37 cellular contexts compared by ENCODE assay signal in genomic region chr22:20903093-20903492, GRCh38.
"Had no signal": no experiment of that assay in that cellular context is flagged by ENCODE, and none has a peak within 500 bp of the region (broad histone marks: within the 10 kb centered on the region; RNA-seq: fewer than 3 reads in every experiment).

No MANE protein-coding gene starts in this region.

- FAIRE-seq: astrocyte, TTC549 had no signal

- DNase-seq: activated B cell treated with CpG ODN at 0.5 μM for 24 hours; activated CD4-positive, alpha-beta memory T cell treated with anti-CD3 and anti-CD28 coated beads for 36 hours; activated CD4-positive, alpha-beta T cell treated with anti-CD3 and anti-CD28 coated beads for 4 hours; activated CD4-positive, alpha-beta T cell treated with anti-CD3 and anti-CD28 coated beads, Interleukin-2, amount 10 ng/mL, durations not matched to agents 24 days and 14 days; activated CD4-positive, alpha-beta T cell treated with anti-CD3 and anti-CD28 coated beads, Interleukin-2, amount 50 U/mL, for 4 hours; activated CD4-positive, CD25-positive, alpha-beta regulatory T cell treated with anti-CD3 and anti-CD28 coated beads, Interleukin-2, amount 50 U/mL, for 72 hours; activated CD8-positive, alpha-beta memory T cell treated with anti-CD3 and anti-CD28 coated beads, Interleukin-2, amount 50 U/mL, for 4 hours; activated CD8-positive, alpha-beta T cell treated with anti-CD3 and anti-CD28 coated beads for 36 hours; activated gamma-delta T cell treated with Interleukin-2 at 50 U/mL for 16 hours; activated naive CD4-positive, alpha-beta T cell; activated naive CD4-positive, alpha-beta T cell treated with anti-CD3 and anti-CD28 coated beads for 36 hours; activated naive CD4-positive, alpha-beta T cell treated with anti-CD3 and anti-CD28 coated beads, Interleukin-2, amount 50 U/mL, for 16 hours; activated naive CD8-positive, alpha-beta T cell treated with anti-CD3 and anti-CD28 coated beads for 36 hours; activated T-cell treated with anti-CD3 and anti-CD28 coated beads for 4 hours; activated T-cell treated with anti-CD3 and anti-CD28 coated beads, Interleukin-2, amount 50 U/mL, for 1 hour; activated T-cell treated with anti-CD3 and anti-CD28 coated beads, Interleukin-2, amount 50 U/mL, for 4 hours; activated T-cell treated with anti-CD3 and anti-CD28 coated beads, Interleukin-2, amount 50 U/mL, for 72 hours; adrenal gland; amniotic stem cell; body of pancreas; brain microvascular endothelial cell; caudate nucleus; cerebellar nuclear complex; T-helper 1 cell; T-helper 2 cell; T-helper 9 cell had no signal

- H3K4me1 ChIP-seq: adrenal gland, body of pancreas, breast epithelium had no signal

- H3K4me1 Mint-ChIP-seq: activated B cell treated with CpG ODN at 0.5 μM for 24 hours; activated CD4-positive, alpha-beta T cell treated with anti-CD3 and anti-CD28 coated beads, Interleukin-2, amount 10 ng/mL, durations not matched to agents 24 days and 14 days; activated naive CD8-positive, alpha-beta T cell treated with anti-CD3 and anti-CD28 coated beads for 36 hours; activated T-helper 17 cell treated with anti-CD3 and anti-CD28 coated beads, Interleukin-2, amount 50 U/mL, for 72 hours; central memory CD8-positive, alpha-beta T cell had no signal

- H3K9me3 Mint-ChIP-seq: activated B cell treated with CpG ODN at 0.5 μM for 24 hours; activated CD4-positive, alpha-beta memory T cell treated with anti-CD3 and anti-CD28 coated beads for 36 hours; activated CD4-positive, alpha-beta T cell treated with anti-CD3 and anti-CD28 coated beads, Interleukin-2, amount 10 ng/mL, durations not matched to agents 24 days and 14 days; activated CD8-positive, alpha-beta T cell treated with anti-CD3 and anti-CD28 coated beads for 36 hours; activated naive CD4-positive, alpha-beta T cell treated with anti-CD3 and anti-CD28 coated beads for 36 hours; activated naive CD4-positive, alpha-beta T cell treated with anti-CD3 and anti-CD28 coated beads, Interleukin-2, amount 50 U/mL, for 72 hours; activated naive CD8-positive, alpha-beta T cell treated with anti-CD3 and anti-CD28 coated beads for 36 hours; activated T-cell treated with anti-CD3 and anti-CD28 coated beads, Interleukin-2, amount 50 U/mL, for 4 hours; activated T-cell treated with anti-CD3 and anti-CD28 coated beads, Interleukin-2, amount 50 U/mL, for 72 hours; activated T-helper 1 cell treated with anti-CD3 and anti-CD28 coated beads, Interleukin-12 subunit alpha, Interleukin-12 subunit beta, Interleukin-2, Interleukin-4 antibody, amounts not matched to agents 30 ng/mL and 10 ng/mL and 1 ng/mL, durations not matched to agents 14 hours and 24 hours and 36 hours; activated T-helper 17 cell treated with anti-CD3 and anti-CD28 coated beads, Interleukin-2, amount 50 U/mL, for 72 hours; central memory CD8-positive, alpha-beta T cell; T-helper 1 cell treated with Interleukin-12 subunit alpha and Interleukin-12 subunit beta and Interleukin-4 antibody, amounts not matched to agents 30 μg/mL and 1 μg/mL, for 36 hours; T-helper 2 cell treated with Interferon-gamma antibody and Interleukin-4, amounts not matched to agents 5 μg/mL and 100 μg/mL, for 36 hours had no signal

- H3K36me3 Mint-ChIP-seq: activated CD4-positive, alpha-beta memory T cell treated with anti-CD3 and anti-CD28 coated beads for 36 hours; activated naive CD4-positive, alpha-beta T cell treated with anti-CD3 and anti-CD28 coated beads, Interleukin-2, amount 50 U/mL, for 72 hours; activated naive CD8-positive, alpha-beta T cell treated with anti-CD3 and anti-CD28 coated beads for 36 hours had no signal

- H3K27ac ChIP-seq: adrenal gland, body of pancreas, brain microvascular endothelial cell, breast epithelium, cardiac muscle cell, VCaP had no signal

- H3K36me3 ChIP-seq: adrenal gland, brain microvascular endothelial cell, breast epithelium, cardiac muscle cell had no signal

- H3K27me3 Mint-ChIP-seq: activated CD4-positive, alpha-beta memory T cell treated with anti-CD3 and anti-CD28 coated beads for 36 hours; activated CD8-positive, alpha-beta T cell treated with anti-CD3 and anti-CD28 coated beads for 36 hours; activated naive CD8-positive, alpha-beta T cell treated with anti-CD3 and anti-CD28 coated beads for 36 hours; activated T-helper 17 cell treated with anti-CD3 and anti-CD28 coated beads, Interleukin-2, amount 50 U/mL, for 72 hours; central memory CD8-positive, alpha-beta T cell had no signal

- H3K4me3 ChIP-seq: adrenal gland, body of pancreas, breast epithelium, cardiac muscle cell had no signal

- H3K27me3 ChIP-seq: adrenal gland, body of pancreas, brain microvascular endothelial cell, breast epithelium, cardiac muscle cell had no signal

- H3K9me3 ChIP-seq: adrenal gland, body of pancreas, breast epithelium had no signal

- H3K27ac Mint-ChIP-seq: activated B cell treated with CpG ODN at 0.5 μM for 24 hours; activated CD4-positive, alpha-beta memory T cell treated with anti-CD3 and anti-CD28 coated beads for 36 hours; activated CD4-positive, alpha-beta T cell treated with anti-CD3 and anti-CD28 coated beads, Interleukin-2, amount 10 ng/mL, durations not matched to agents 24 days and 14 days; activated CD8-positive, alpha-beta T cell treated with anti-CD3 and anti-CD28 coated beads for 36 hours; activated naive CD4-positive, alpha-beta T cell treated with anti-CD3 and anti-CD28 coated beads for 36 hours; activated naive CD4-positive, alpha-beta T cell treated with anti-CD3 and anti-CD28 coated beads, Interleukin-2, amount 50 U/mL, for 72 hours; activated naive CD8-positive, alpha-beta T cell treated with anti-CD3 and anti-CD28 coated beads for 36 hours; activated T-cell treated with anti-CD3 and anti-CD28 coated beads, Interleukin-2, amount 50 U/mL, for 72 hours; activated T-helper 1 cell treated with anti-CD3 and anti-CD28 coated beads, Interleukin-12 subunit alpha, Interleukin-12 subunit beta, Interleukin-2, Interleukin-4 antibody, amounts not matched to agents 30 ng/mL and 10 ng/mL and 1 ng/mL, durations not matched to agents 14 hours and 24 hours and 36 hours; activated T-helper 17 cell treated with anti-CD3 and anti-CD28 coated beads, Interleukin-2, amount 50 U/mL, for 72 hours; T-helper 1 cell treated with Interleukin-12 subunit alpha and Interleukin-12 subunit beta and Interleukin-4 antibody, amounts not matched to agents 30 μg/mL and 1 μg/mL, for 36 hours; T-helper 2 cell treated with Interferon-gamma antibody and Interleukin-4, amounts not matched to agents 5 μg/mL and 100 μg/mL, for 36 hours had no signal

- H3K4me3 Mint-ChIP-seq: activated B cell treated with CpG ODN at 0.5 μM for 24 hours; activated CD4-positive, alpha-beta memory T cell treated with anti-CD3 and anti-CD28 coated beads for 36 hours; activated CD4-positive, alpha-beta T cell treated with anti-CD3 and anti-CD28 coated beads, Interleukin-2, amount 10 ng/mL, durations not matched to agents 24 days and 14 days; activated CD8-positive, alpha-beta T cell treated with anti-CD3 and anti-CD28 coated beads for 36 hours; activated naive CD4-positive, alpha-beta T cell treated with anti-CD3 and anti-CD28 coated beads for 36 hours; activated naive CD8-positive, alpha-beta T cell treated with anti-CD3 and anti-CD28 coated beads for 36 hours; activated T-cell treated with anti-CD3 and anti-CD28 coated beads, Interleukin-2, amount 50 U/mL, for 4 hours; activated T-cell treated with anti-CD3 and anti-CD28 coated beads, Interleukin-2, amount 50 U/mL, for 72 hours; activated T-helper 1 cell treated with anti-CD3 and anti-CD28 coated beads, Interleukin-12 subunit alpha, Interleukin-12 subunit beta, Interleukin-2, Interleukin-4 antibody, amounts not matched to agents 30 ng/mL and 10 ng/mL and 1 ng/mL, durations not matched to agents 14 hours and 24 hours and 36 hours; activated T-helper 17 cell treated with anti-CD3 and anti-CD28 coated beads, Interleukin-2, amount 50 U/mL, for 72 hours; central memory CD8-positive, alpha-beta T cell; T-helper 1 cell treated with Interleukin-12 subunit alpha and Interleukin-12 subunit beta and Interleukin-4 antibody, amounts not matched to agents 30 μg/mL and 1 μg/mL, for 36 hours; T-helper 2 cell treated with Interferon-gamma antibody and Interleukin-4, amounts not matched to agents 5 μg/mL and 100 μg/mL, for 36 hours had no signal

- ATAC-seq: activated CD8-positive, alpha-beta T cell treated with anti-CD3 and anti-CD28 coated beads for 36 hours; activated naive CD4-positive, alpha-beta T cell treated with anti-CD3 and anti-CD28 coated beads, Interleukin-2, amount 50 U/mL, for 72 hours; activated T-cell treated with anti-CD3 and anti-CD28 coated beads, Interleukin-2, amount 50 U/mL, for 4 hours; activated T-cell treated with anti-CD3 and anti-CD28 coated beads, Interleukin-2, amount 50 U/mL, for 72 hours; activated T-helper 17 cell treated with anti-CD3 and anti-CD28 coated beads, Interleukin-2, amount 50 U/mL, for 72 hours; body of pancreas had no signal
